12 cellular contexts compared by ENCODE assay signal in genomic region chr4:8402640-8403039, GRCh38. TPM values are rescaled to one million over a fixed set of nuclear protein-coding genes. Genes with fewer than 3 reads are reported as not detected.
DNase-seq lines count a peak whose midpoint lies in the region; ATAC-seq and FAIRE-seq lines count a peak whose summit lies in the region.
"Had no signal": no experiment of that assay in that cellular context is flagged by ENCODE, and none has a peak within 500 bp of the region (broad histone marks: within the 10 kb centered on the region; RNA-seq: fewer than 3 reads in every experiment).

No MANE protein-coding gene starts in this region.

- peaks cover 49 to 81% (median 78%) of the 10 kb centered on the region in 10 experiments for H3K4me1 ChIP-seq in BLaER1 treated with 17β-estradiol and CSF1 and Interleukin-3, amounts not matched to agents 10 nM and 100 nM

- peak overlapping the region in 6 of 10 experiments; percentile 5 to 52 (median 12); a peak in 7 of 20 replicates for H3K4me3 ChIP-seq in BLaER1 treated with 17β-estradiol and CSF1 and Interleukin-3, amounts not matched to agents 10 nM and 100 nM
- H3K4me3 ChIP-seq: GM12878 had no signal

- peak overlapping the region; percentile 77 to 98 (median 90) for H3K4me2 ChIP-seq in BLaER1 treated with 17β-estradiol and CSF1 and Interleukin-3, amounts not matched to agents 10 nM and 100 nM

- peak overlapping the region in 9 of 11 experiments; percentile 28 to 76 (median 69); a peak in 18 of 22 replicates for H3K27ac ChIP-seq in BLaER1 treated with 17β-estradiol and CSF1 and Interleukin-3, amounts not matched to agents 10 nM and 100 nM

- H3K9me3 ChIP-seq in BLaER1 treated with 17β-estradiol and CSF1 and Interleukin-3, amounts not matched to agents 10 nM and 100 nM (replicated peaks in 1 of 11): peaks cover 7 to 19% (median 16%) of the 10 kb centered on the region in 11 experiments; a peak in 20 of 22 replicates
- no peaks in the 10 kb centered on the region for H3K9me3 ChIP-seq in T-helper 17 cell (ENCODE audit: control insufficient read depth, low read length, poor library complexity, severe bottlenecking)

- no peaks in the 10 kb centered on the region for H3K27me3 ChIP-seq in BLaER1 treated with 17β-estradiol and CSF1 and Interleukin-3, amounts not matched to agents 10 nM and 100 nM

- H3K27me3 Mint-ChIP-seq in T-helper 17 cell: no peaks in the 10 kb centered on the region
- H3K27me3 Mint-ChIP-seq: memory B cell had no signal

- ATAC-seq in T-helper 17 cell (no peak), left cardiac atrium (peak; percentile 15 to 41), sciatic nerve (peak; percentile 33)

- H3K9ac ChIP-seq in BLaER1 treated with 17β-estradiol and CSF1 and Interleukin-3, amounts not matched to agents 10 nM and 100 nM: peak overlapping the region in 10 of 11 experiments; percentile 5 to 72 (median 60); a peak in 17 of 22 replicates

- peaks cover 10% of the 10 kb centered on the region for H3K36me3 Mint-ChIP-seq in T-helper 17 cell (ENCODE audit: low read depth)

- no peak for FAIRE-seq in frontal cortex (lab: Jason Lieb, UNC)
- FAIRE-seq: GM12878, H54 had no signal

- H3K4me3 Mint-ChIP-seq in T-helper 17 cell: no peak overlapping the region
- H3K4me3 Mint-ChIP-seq: memory B cell had no signal

- peaks cover 14 to 39% (median 27%) of the 10 kb centered on the region in 11 experiments for H3K36me3 ChIP-seq in BLaER1 treated with 17β-estradiol and CSF1 and Interleukin-3, amounts not matched to agents 10 nM and 100 nM

- peaks cover 6% of the 10 kb centered on the region for H3K4me1 Mint-ChIP-seq in T-helper 17 cell

- peaks cover 0 to 17% (median 0%) of the 10 kb centered on the region in 11 experiments; a peak in 4 of 22 replicates for H4K20me1 ChIP-seq in BLaER1 treated with 17β-estradiol and CSF1 and Interleukin-3, amounts not matched to agents 10 nM and 100 nM

- DNase-seq in T-helper 17 cell (no peak), left cardiac atrium (peak; percentile 71), sciatic nerve (ENCODE audit: low spot score) (no peak), activated T-cell treated with anti-CD3 and anti-CD28 coated beads for 4 hours (no peak), frontal cortex (ENCODE audit: low spot score in 2 of 2) (no peak), germinal center (ENCODE audit: low spot score) (no peak), NCI-H524 treated with DMSO at 0.1 percent for 48 hours (lab: John Stamatoyannopoulos, UW) (no peak)
- DNase-seq: NCI-H774 had no signal

- H3K27ac Mint-ChIP-seq in T-helper 17 cell: peak overlapping the region; percentile 16
- H3K27ac Mint-ChIP-seq: memory B cell had no signal

- intact Hi-C loops in left cardiac atrium (cut with DNase I): loop anchor here (1.0 to 10.0 kb wide), 6 partner anchors 80 to 225 kb away; no protein-coding TSS in a partner anchor
- intact Hi-C loops in sciatic nerve (cut with DNase I): loop anchor here (2.0 kb wide), 1 partner anchor 160 kb away; no protein-coding TSS in a partner anchor

RNA-seq across cellular contexts. Expression of gene ACOX3, which starts 37.9 kb away (rescaled TPM):
- total RNA-seq in T-helper 17 cell: 10 to 100 TPM in 1 of 2 donors, 1 to 10 TPM in 1; 9.6 to 11.3 TPM
- total RNA-seq in left cardiac atrium: 10 to 100 TPM; 32.8 to 66.1 TPM
- total RNA-seq in sciatic nerve: 27.8 TPM
- 26.1 TPM for total RNA-seq in frontal cortex

RNA-seq across cellular contexts. Expression of gene TRMT44, which starts 37.9 kb away (rescaled TPM):
- total RNA-seq in T-helper 17 cell (10 to 100 TPM; 20.4 to 32.7 TPM), left cardiac atrium (10 to 100 TPM in 1 of 2 donors, 1 to 10 TPM in 1; 8.8 to 13.6 TPM), sciatic nerve (28.1 TPM), frontal cortex (11.8 TPM)
